Comparison of ENCODE assay signal across 21 cellular contexts in the genomic region with DNA sequence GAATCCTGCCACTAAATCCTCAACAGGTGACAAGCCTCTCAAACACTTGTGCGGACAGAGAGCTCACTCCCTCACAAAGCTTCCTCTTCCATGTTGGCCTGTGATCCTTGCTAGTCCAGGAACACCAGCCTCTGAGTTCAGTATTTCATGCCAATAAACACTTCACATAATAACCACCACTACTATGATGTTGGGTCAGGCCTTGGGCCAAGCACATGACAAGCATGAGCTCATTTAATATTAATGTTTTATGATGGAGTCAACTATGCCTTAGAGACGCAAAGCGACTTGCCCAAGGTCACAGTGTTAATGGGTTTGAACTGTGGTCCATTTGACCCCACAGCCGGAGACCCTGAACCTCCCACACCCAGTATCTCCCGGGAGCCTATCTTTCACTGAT.
A peak's percentile ranks its signal among the peaks of the same experiment; 100 is the strongest.
DNase-seq lines count a peak whose midpoint lies in the region; ATAC-seq lines count a peak whose summit lies in the region.
"Had no signal": no experiment of that assay in that cellular context is flagged by ENCODE, and none has a peak within 500 bp of the region (broad histone marks: within the 10 kb centered on the region; RNA-seq: fewer than 3 reads in every experiment).

No MANE protein-coding gene starts in this region.

- H3K79me1 ChIP-seq in neuronal stem cell (ENCODE audit: low read depth, low read length) = no peaks in the 10 kb centered on the region

- peaks cover under 1% of the 10 kb centered on the region; the same call in 1 of the 2 replicates for H3K27me3 ChIP-seq in MG63
- H3K27me3 ChIP-seq in neuronal stem cell (ENCODE audit: control insufficient read depth in 3 of 3, insufficient read depth in 3 of 3, low read depth in 1 of 3, low read length in 3 of 3) = no peaks in the 10 kb centered on the region
- H3K27me3 ChIP-seq in thymus (ENCODE audit: control insufficient read depth, insufficient read depth) = no peaks in the 10 kb centered on the region

- H3K9ac ChIP-seq in neuronal stem cell (ENCODE audit: low read depth, low read length, poor library complexity) = no peak overlapping the region

- no peaks in the 10 kb centered on the region for H3K27me3 Mint-ChIP-seq in activated T-cell treated with anti-CD3 and anti-CD28 coated beads, Interleukin-2, amount 50 U/mL, for 4 hours (ENCODE audit: low read depth)
- H3K27me3 Mint-ChIP-seq: activated naive CD4-positive, alpha-beta T cell treated with anti-CD3 and anti-CD28 coated beads, Interleukin-2, amount 50 U/mL, for 24 hours had no signal

- H3K36me3 ChIP-seq in MG63 (no peaks in the 10 kb centered on the region), neuronal stem cell (replicated peaks in 1 of 2; ENCODE audit: control insufficient read depth in 2 of 2, insufficient read depth in 2 of 2, low read length in 2 of 2) (no peaks in the 10 kb centered on the region), thymus (ENCODE audit: control insufficient read depth, insufficient read depth) (peaks cover 2% of the 10 kb centered on the region)

- H3K9me3 ChIP-seq in MG63 (peaks cover 5% of the 10 kb centered on the region; the same call in 1 of the 2 replicates), neuronal stem cell (replicated peaks in 1 of 2; ENCODE audit: control insufficient read depth in 2 of 2, insufficient read depth in 1 of 2, low read depth in 1 of 2, low read length in 2 of 2) (peaks cover 0 to 2% of the 10 kb centered on the region in 2 donors), thymus (ENCODE audit: control insufficient read depth) (no peaks in the 10 kb centered on the region)

- WGBS in neuronal stem cell (ENCODE audit: extremely low coverage in 2 of 2, insufficient read length in 2 of 2, insufficient replicate concordance in 1 of 2), 2 donors = no CpG with 5 or more reads among the region's 5 CpGs
- 95% methylated on average over 5 of the region's 5 CpGs for WGBS in thymus

- no peak overlapping the region for H2AFZ ChIP-seq in neuronal stem cell (ENCODE audit: low read length)

- H2AK5ac ChIP-seq in neuronal stem cell (ENCODE audit: low read depth, low read length) = no peak overlapping the region

- H3K18ac ChIP-seq in neuronal stem cell (ENCODE audit: low read length) = peak overlapping the region; percentile 15

- no peak overlapping the region for H3K4me3 Mint-ChIP-seq in activated T-cell treated with anti-CD3 and anti-CD28 coated beads, Interleukin-2, amount 50 U/mL, for 4 hours
- H3K4me3 Mint-ChIP-seq: activated B cell treated with CpG ODN at 0.5 μM for 24 hours; activated CD8-positive, alpha-beta T cell treated with anti-CD3 and anti-CD28 coated beads, Interleukin-2, amount 10 ng/mL, durations not matched to agents 7 days and 5 days; activated naive CD4-positive, alpha-beta T cell treated with anti-CD3 and anti-CD28 coated beads, Interleukin-2, amount 50 U/mL, for 24 hours; HFFc6 had no signal

- H3K23ac ChIP-seq in neuronal stem cell (ENCODE audit: low read depth, low read length, poor library complexity) = no peak overlapping the region

- H3K4ac ChIP-seq in neuronal stem cell (ENCODE audit: low read length) = no peak overlapping the region

- H2BK5ac ChIP-seq in neuronal stem cell (ENCODE audit: low read length) = no peak overlapping the region

- H3K36me3 Mint-ChIP-seq in activated T-cell treated with anti-CD3 and anti-CD28 coated beads, Interleukin-2, amount 50 U/mL, for 4 hours (ENCODE audit: insufficient read depth) = no peaks in the 10 kb centered on the region
- H3K36me3 Mint-ChIP-seq: activated naive CD4-positive, alpha-beta T cell treated with anti-CD3 and anti-CD28 coated beads, Interleukin-2, amount 50 U/mL, for 24 hours had no signal

- no peak overlapping the region for H3K4me3 ChIP-seq in MG63
- H3K4me3 ChIP-seq in neuronal stem cell (ENCODE audit: low read length in 2 of 2) = no peak overlapping the region
- no peak overlapping the region for H3K4me3 ChIP-seq in thymus (ENCODE audit: low read length)

- no peak overlapping the region for H3K14ac ChIP-seq in neuronal stem cell (ENCODE audit: low read length)

- no peak overlapping the region for H2BK120ac ChIP-seq in neuronal stem cell (ENCODE audit: low read depth, low read length)

- DNase-seq in MG63 (peak; percentile 52), Right ventricle myocardium inferior (ENCODE audit: missing footprints) (peak; percentile 53), neuronal stem cell (ENCODE audit: low spot score) (no peak), COLO829 (ENCODE audit: low spot score) (no peak)
- no peak for DNase-seq in activated T-cell treated with anti-CD3 and anti-CD28 coated beads, Interleukin-2, amount 50 U/mL, for 4 hours
- DNase-seq: ACHN; activated B cell treated with CpG ODN at 0.5 μM for 24 hours; activated CD8-positive, alpha-beta T cell treated with anti-CD3 and anti-CD28 coated beads, Interleukin-2, amount 10 ng/mL, durations not matched to agents 7 days and 5 days; activated T-cell treated with anti-CD3 and anti-CD28 coated beads, Interleukin-2, amount 50 U/mL, for 48 hours; DND-41; foreskin fibroblast; HFFc6; NCI-H1417 treated with DMSO at 0.1 percent for 48 hours; NCI-H2171; NCI-H526 treated with DMSO at 0.1 percent for 48 hours; stimulated activated naive CD4-positive, alpha-beta T cell treated with Interleukin-2 at 50 U/mL for 16 hours had no signal

- no peak overlapping the region for H4K91ac ChIP-seq in neuronal stem cell (ENCODE audit: low read depth, low read length, poor library complexity)

- intact Hi-C loops in Right ventricle myocardium inferior (cut with DNase I) = loop anchor here (5.0 kb wide), 1 partner anchor 43 kb away; no protein-coding TSS in a partner anchor

- no peak overlapping the region for H4K8ac ChIP-seq in neuronal stem cell (ENCODE audit: low read depth, low read length)

- H2BK15ac ChIP-seq in neuronal stem cell (ENCODE audit: low read length) = no peak overlapping the region

- H3K4me1 ChIP-seq in neuronal stem cell (ENCODE audit: control insufficient read depth in 2 of 2, insufficient read depth in 1 of 2, low read depth in 1 of 2, low read length in 2 of 2) (no peaks in the 10 kb centered on the region), thymus (ENCODE audit: control insufficient read depth, insufficient read depth, low read length) (no peaks in the 10 kb centered on the region)

- H2BK12ac ChIP-seq in neuronal stem cell (ENCODE audit: low read length) = no peak overlapping the region

- ATAC-seq in Right ventricle myocardium inferior = peak; percentile 76
- ATAC-seq in HG03108 (IDR thresholded peaks at IDR 0.05; ENCODE audit: unreplicated experiment) = no peak
- no peak for ATAC-seq in activated T-cell treated with anti-CD3 and anti-CD28 coated beads, Interleukin-2, amount 50 U/mL, for 4 hours
- ATAC-seq in GM21360 (IDR thresholded peaks at IDR 0.05; ENCODE audit: unreplicated experiment) = no peak
- ATAC-seq: activated CD8-positive, alpha-beta T cell treated with anti-CD3 and anti-CD28 coated beads, Interleukin-2, amount 10 ng/mL, durations not matched to agents 7 days and 5 days; HepG2 had no signal

- H3K27ac ChIP-seq in neuronal stem cell (replicated peaks; ENCODE audit: low read length) = no peak overlapping the region
- H3K27ac ChIP-seq in thymus (ENCODE audit: low read depth) = peak overlapping the region; percentile 59

- H3K4me1 Mint-ChIP-seq in activated T-cell treated with anti-CD3 and anti-CD28 coated beads, Interleukin-2, amount 50 U/mL, for 4 hours (ENCODE audit: low read depth) = no peaks in the 10 kb centered on the region
- H3K4me1 Mint-ChIP-seq: activated naive CD4-positive, alpha-beta T cell treated with anti-CD3 and anti-CD28 coated beads, Interleukin-2, amount 50 U/mL, for 24 hours had no signal

- peaks cover 5% of the 10 kb centered on the region for H3K9me3 Mint-ChIP-seq in activated T-cell treated with anti-CD3 and anti-CD28 coated beads, Interleukin-2, amount 50 U/mL, for 4 hours

- H3K4me2 ChIP-seq in neuronal stem cell (ENCODE audit: insufficient read depth, low read length, poor library complexity, severe bottlenecking) = no peak overlapping the region

Comparison
In these comparisons a context has a peak if more than half of its experiments do, and no peak if none do; other contexts are left out.
1. DNase-seq: peak in MG63 (single experiment) and Right ventricle myocardium inferior (single experiment); none in neuronal stem cell (single experiment), COLO829 (single experiment) and activated T-cell treated with anti-CD3 and anti-CD28 coated beads, Interleukin-2, amount 50 U/mL, for 4 hours (single experiment).